Comparison of ENCODE assay signal across 21 cellular contexts in genomic region chr4:189809885-189810284, GRCh38.
"Had no signal": no experiment of that assay in that cellular context is flagged by ENCODE, and none has a peak within 500 bp of the region (broad histone marks: within the 10 kb centered on the region; RNA-seq: fewer than 3 reads in every experiment).

No MANE protein-coding gene starts in this region.

- DNase-seq: cortex of kidney; effector memory CD4-positive, alpha-beta T cell; esophagus squamous epithelium; foreskin fibroblast; glutamatergic neuron; naive thymus-derived CD4-positive, alpha-beta T cell; nephron progenitor cell; spleen; stimulated activated CD4-positive, alpha-beta T cell treated with anti-CD3 and anti-CD28 coated beads, Interleukin-15, amount 100 ng/mL, for 24 hours; stimulated activated CD4-positive, alpha-beta T cell treated with anti-CD3 and anti-CD28 coated beads, Interleukin-1b, Interleukin-23, amount 100 ng/mL, for 48 hours; stimulated activated CD4-positive, alpha-beta T cell treated with anti-CD3 and anti-CD28 coated beads, Interleukin-4, amount 100 ng/mL, for 24 hours; stimulated activated naive B cell treated with anti-CD40 and anti-IgM and Interleukin-4, amounts not matched to agents 10 μg/mL and 1 μg/mL and 100 μg/mL, for 72 hours; stimulated activated naive CD8-positive, alpha-beta T cell treated with anti-CD3 and anti-CD28 coated beads, Interleukin-15, amount 100 ng/mL, for 72 hours; transverse colon had no signal

- H3K4me3 ChIP-seq: hepatocyte, spleen, thoracic aorta, transverse colon had no signal

- H3K4me1 Mint-ChIP-seq: nephron progenitor cell; stimulated activated naive B cell treated with anti-CD40 and anti-IgM and Interleukin-4, amounts not matched to agents 10 μg/mL and 1 μg/mL and 100 μg/mL, for 72 hours had no signal

- H3K27ac ChIP-seq: gastroesophageal sphincter, hepatocyte, parathyroid adenoma, prostate gland, right lobe of liver, thoracic aorta, transverse colon had no signal

- ATAC-seq: gastroesophageal sphincter; left colon; naive thymus-derived CD4-positive, alpha-beta T cell; right lobe of liver; stimulated activated naive B cell treated with anti-CD40 and anti-IgM and Interleukin-4, amounts not matched to agents 10 μg/mL and 1 μg/mL and 100 μg/mL, for 72 hours; stimulated activated naive CD8-positive, alpha-beta T cell treated with anti-CD3 and anti-CD28 coated beads, Interleukin-15, amount 100 ng/mL, for 72 hours had no signal

- H2AFZ ChIP-seq: hepatocyte, parathyroid adenoma had no signal

- H3K4me1 ChIP-seq: gastroesophageal sphincter, parathyroid adenoma, prostate gland, right lobe of liver, spleen, transverse colon had no signal

- H3K9ac ChIP-seq: parathyroid adenoma had no signal

- H3K4me2 ChIP-seq: hepatocyte had no signal

- H3K27me3 ChIP-seq: gastroesophageal sphincter, hepatocyte, right lobe of liver, spleen, transverse colon had no signal

- H3K9me3 ChIP-seq: prostate gland, right lobe of liver, thoracic aorta had no signal

- H3K79me2 ChIP-seq: hepatocyte, parathyroid adenoma had no signal

- H3K27ac Mint-ChIP-seq: naive thymus-derived CD4-positive, alpha-beta T cell; nephron progenitor cell; stimulated activated naive B cell treated with anti-CD40 and anti-IgM and Interleukin-4, amounts not matched to agents 10 μg/mL and 1 μg/mL and 100 μg/mL, for 72 hours; stimulated activated naive CD8-positive, alpha-beta T cell treated with anti-CD3 and anti-CD28 coated beads, Interleukin-15, amount 100 ng/mL, for 72 hours had no signal

- H3K36me3 ChIP-seq: esophagus squamous epithelium, gastroesophageal sphincter, prostate gland, right lobe of liver, spleen, thoracic aorta, transverse colon had no signal

- H3K4me3 Mint-ChIP-seq: naive thymus-derived CD4-positive, alpha-beta T cell; nephron progenitor cell had no signal
